In the genomic region with DNA sequence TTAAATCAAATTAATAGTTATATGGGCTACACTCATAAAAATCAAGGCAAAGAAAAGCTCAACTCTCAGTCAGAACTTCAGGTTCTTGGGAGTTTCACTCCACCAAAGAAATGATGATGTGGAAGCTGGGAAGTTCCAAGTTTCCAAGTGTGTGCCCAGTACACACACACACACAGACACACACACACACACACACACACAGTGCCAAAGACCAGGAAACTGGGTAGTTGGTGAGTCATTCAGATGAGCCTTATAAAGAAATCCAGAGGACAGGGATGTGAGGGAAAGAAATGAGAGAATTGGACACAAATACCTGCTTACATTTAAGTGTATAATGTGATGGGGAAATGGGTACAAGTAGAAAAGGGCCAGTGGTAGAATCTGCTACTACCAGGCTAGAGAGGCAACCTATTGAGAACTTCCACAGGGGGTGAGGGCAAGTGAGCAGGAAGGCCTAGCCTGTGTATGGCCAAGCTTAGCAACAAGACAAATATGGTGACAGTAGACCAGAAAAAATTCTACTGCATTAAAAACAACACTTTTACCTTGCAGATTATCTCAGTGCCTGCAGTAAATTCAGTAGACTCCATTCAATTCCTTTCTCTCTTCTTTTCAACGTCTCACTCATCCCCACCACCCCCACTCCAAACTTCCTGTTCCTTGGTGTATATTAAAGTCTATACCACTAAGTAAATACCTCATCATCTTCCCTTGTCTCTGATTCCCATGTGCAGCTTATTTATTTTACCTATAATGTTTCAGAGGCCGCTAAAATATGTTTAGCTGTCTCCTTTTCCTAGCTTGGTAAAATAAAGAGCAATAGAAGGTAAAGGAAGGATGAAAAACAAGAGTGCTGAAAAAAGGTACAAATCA, we compare ENCODE assay signal across 11 cellular contexts.
DNase-seq lines count a peak whose midpoint lies in the region; ATAC-seq and TF ChIP-seq lines count a peak whose summit lies in the region.
"Had no signal": no experiment of that assay in that cellular context is flagged by ENCODE, and none has a peak within 500 bp of the region (broad histone marks: within the 10 kb centered on the region; RNA-seq: fewer than 3 reads in every experiment).

No MANE protein-coding gene starts in this region.

- H3K9me3 Mint-ChIP-seq in natural killer cell: no peaks in the 10 kb centered on the region

- peak overlapping the region; percentile 2; the same call in 1 of the 2 replicates for H3K4me2 ChIP-seq in HCT116 (ENCODE audit: low read length)

- no peak overlapping the region for H3K9ac ChIP-seq in HCT116 (ENCODE audit: low read length)

- no peak for TF ChIP-seq POLR2A in HCT116 (IDR thresholded peaks at IDR 0.05; ENCODE audit: borderline replicate concordance, extremely low read depth, insufficient read depth, insufficient read length)
- no peak for TF ChIP-seq POLR2A in suprapubic skin (IDR thresholded peaks at IDR 0.05)

- peak overlapping the region; percentile 8 for H2AFZ ChIP-seq in HCT116 (ENCODE audit: low read depth, low read length, poor library complexity, severe bottlenecking)

- WGBS in suprapubic skin: 87% methylated on average over 2 of the region's 2 CpGs

- H3K79me2 ChIP-seq in HCT116 (ENCODE audit: insufficient read depth, low read length): no peaks in the 10 kb centered on the region

- no peak for TF ChIP-seq RAD21 in HCT116 (IDR thresholded peaks at IDR 0.05; ENCODE audit: low read depth)

- RAD21 ChIA-PET in HCT116 (lab: Charles Lee; ENCODE audit: low non-redundant PET in 1 of 2, low total read pairs in 2 of 2, uncharacterized antibody in 2 of 2, unreplicated experiment in 2 of 2): no interaction called here

- H3K4me1 ChIP-seq in HCT116 (ENCODE audit: control insufficient read depth in 1 of 2, insufficient read depth in 2 of 2, low read length in 2 of 2) (peaks cover 31 to 47% of the 10 kb centered on the region in 2 experiments; a peak in 3 of 4 replicates), foreskin keratinocyte (peaks cover 31% of the 10 kb centered on the region), tibial artery (peaks cover 0 to 65% (median 17%) of the 10 kb centered on the region in 4 donors), suprapubic skin (peaks cover 59% of the 10 kb centered on the region)

- no peak overlapping the region for H3K27ac Mint-ChIP-seq in natural killer cell

- no peak overlapping the region for H3K4me3 Mint-ChIP-seq in natural killer cell

- no peaks in the 10 kb centered on the region for H3K4me1 Mint-ChIP-seq in natural killer cell

- peak; percentile 60 for ATAC-seq in HCT116
- ATAC-seq in foreskin keratinocyte: peak; percentile 81
- ATAC-seq in natural killer cell: no peak

- H3K27ac ChIP-seq in HCT116 (ENCODE audit: low read depth, low read length) (no peak overlapping the region), foreskin keratinocyte (peak overlapping the region; percentile 74), tibial artery (peak overlapping the region in 1 of 2 donors; percentile 35), suprapubic skin (no peak overlapping the region)

- H3K27me3 Mint-ChIP-seq in natural killer cell (ENCODE audit: low read depth in 2 of 2): no peaks in the 10 kb centered on the region

- CTCF ChIA-PET in HCT116 (lab: Charles Lee): interaction anchor here (0.7 kb wide), 1 partner anchor 62 kb away, joined by 3 read pairs; no protein-coding TSS in a partner anchor

- H3K4me3 ChIP-seq in HCT116 (replicated peaks in 1 of 2; ENCODE audit: low read depth in 1 of 2, low read length in 2 of 2): no peak overlapping the region
- no peak overlapping the region for H3K4me3 ChIP-seq in tibial artery
- no peak overlapping the region for H3K4me3 ChIP-seq in suprapubic skin

- no peaks in the 10 kb centered on the region for H3K9me3 ChIP-seq in HCT116 (ENCODE audit: control insufficient read depth in 1 of 2, insufficient read depth in 1 of 2, low read depth in 1 of 2, low read length in 2 of 2)
- no peaks in the 10 kb centered on the region for H3K9me3 ChIP-seq in tibial artery
- no peaks in the 10 kb centered on the region for H3K9me3 ChIP-seq in suprapubic skin

- no peaks in the 10 kb centered on the region for H4K20me1 ChIP-seq in HCT116 (ENCODE audit: insufficient read depth)

- H3K36me3 ChIP-seq in HCT116 (ENCODE audit: control insufficient read depth in 1 of 2, insufficient read depth in 2 of 2, low read length in 2 of 2) (no peaks in the 10 kb centered on the region), tibial artery (no peaks in the 10 kb centered on the region), suprapubic skin (no peaks in the 10 kb centered on the region)

- no peak for TF ChIP-seq EP300 in suprapubic skin (IDR thresholded peaks at IDR 0.05)

- H3K27me3 ChIP-seq in HCT116 (ENCODE audit: insufficient read depth, low read length): no peaks in the 10 kb centered on the region
- H3K27me3 ChIP-seq in foreskin keratinocyte: no peaks in the 10 kb centered on the region
- no peaks in the 10 kb centered on the region for H3K27me3 ChIP-seq in tibial artery
- no peaks in the 10 kb centered on the region for H3K27me3 ChIP-seq in suprapubic skin

- POLR2A ChIA-PET in HCT116 (lab: Charles Lee): no interaction called here

- H3K36me3 Mint-ChIP-seq in natural killer cell: no peaks in the 10 kb centered on the region

- no TSS peak for BruUV-seq in HCT116 (replicated peaks; lab: Mats Ljungman, UMichigan)

- H3K9me2 ChIP-seq in HCT116 (ENCODE audit: insufficient read depth): no peaks in the 10 kb centered on the region

- intact Hi-C loops in HCT116 (cut with micrococcal nuclease) (loop anchor here (10.0 kb wide), 1 partner anchor 487 kb away; no protein-coding TSS in a partner anchor), tibial artery (cut with DNase I; ENCODE audit: low total_unique reads) (no loop called here), natural killer cell (cut with micrococcal nuclease) (no loop called here)

- DNase-seq in HCT116 (ENCODE audit: low read depth, low spot score) (no peak), UCSD-AML1 (lab: John Stamatoyannopoulos, UW; ENCODE audit: unreplicated experiment) (peak; percentile 22), foreskin keratinocyte (peak; percentile 70 to 88), tibial artery (peak; percentile 25 to 72), suprapubic skin (ENCODE audit: low spot score in 2 of 2) (no peak), natural killer cell (no peak), RPMI8226 (no peak)
- DNase-seq in stimulated activated CD4-positive, alpha-beta T cell treated with anti-CD3 and anti-CD28 coated beads, Interleukin-4, amount 100 ng/mL, for 1 hour: no peak
- DNase-seq: glutamatergic neuron; SHP77 treated with DMSO at 0.1 percent for 48 hours; stimulated activated naive CD4-positive, alpha-beta T cell had no signal

- TF ChIP-seq CTCF in HCT116 (IDR thresholded peaks at IDR 0.05 in 2 of 3, conservative IDR thresholded peaks at IDR 0.05 in 1 of 3; ENCODE audit: borderline replicate concordance in 1 of 3, insufficient read depth in 1 of 3, low read depth in 2 of 3, low read length in 2 of 3) (no peak), foreskin keratinocyte (conservative IDR thresholded peaks at IDR 0.05) (no peak), tibial artery (IDR thresholded peaks at IDR 0.05) (no peak), suprapubic skin (IDR thresholded peaks at IDR 0.05) (no peak), natural killer cell (IDR thresholded peaks at IDR 0.05) (no peak)

TF ChIP-seq in HCT116, 20 proteins besides CTCF, POLR2A, EP300 and RAD21 (continues in another document):
- peak; percentile 49; the same call in 1 of the 2 replicates for TF ChIP-seq SRF (IDR thresholded peaks at IDR 0.05; ENCODE audit: low read depth)
- TF ChIP-seq CEBPB (IDR thresholded peaks at IDR 0.05; ENCODE audit: low read depth): no peak
- 0 out of 2 replicates have a peak, but pooled peaks have one; percentile 15 for TF ChIP-seq SP1 (IDR thresholded peaks at IDR 0.05; ENCODE audit: low read depth)
- TF ChIP-seq TCF7L2 (IDR thresholded peaks at IDR 0.05; ENCODE audit: borderline replicate concordance, extremely low read depth, insufficient read depth, insufficient read length): no peak
- TF ChIP-seq, protein P1, sequence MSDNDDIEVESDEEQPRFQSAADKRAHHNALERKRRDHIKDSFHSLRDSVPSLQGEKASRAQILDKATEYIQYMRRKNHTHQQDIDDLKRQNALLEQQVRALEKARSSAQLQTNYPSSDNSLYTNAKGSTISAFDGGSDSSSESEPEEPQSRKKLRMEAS (IDR thresholded peaks at IDR 0.05): no peak
- no peak for TF ChIP-seq EZH2phosphoT487 (IDR thresholded peaks at IDR 0.05; ENCODE audit: borderline replicate concordance)
- TF ChIP-seq, protein P2, sequence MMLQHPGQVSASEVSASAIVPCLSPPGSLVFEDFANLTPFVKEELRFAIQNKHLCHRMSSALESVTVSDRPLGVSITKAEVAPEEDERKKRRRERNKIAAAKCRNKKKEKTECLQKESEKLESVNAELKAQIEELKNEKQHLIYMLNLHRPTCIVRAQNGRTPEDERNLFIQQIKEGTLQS (IDR thresholded peaks at IDR 0.05): no peak
- no peak for TF ChIP-seq SIN3A (IDR thresholded peaks at IDR 0.05; ENCODE audit: low read depth)
- TF ChIP-seq EGR1 (IDR thresholded peaks at IDR 0.05; ENCODE audit: low read depth): no peak
- no peak for TF ChIP-seq YY1 (IDR thresholded peaks at IDR 0.05; ENCODE audit: extremely low read depth, insufficient replicate concordance, low read depth, low read length)
- peak; percentile 37 for TF ChIP-seq ELF1 (IDR thresholded peaks at IDR 0.05; ENCODE audit: borderline replicate concordance, low read depth)
- TF ChIP-seq EZH2 (IDR thresholded peaks at IDR 0.05): no peak
- no peak for TF ChIP-seq ZNF274 (IDR thresholded peaks at IDR 0.05; ENCODE audit: low read depth, low read length)
- peak; percentile 77 for TF ChIP-seq FOSL1 (IDR thresholded peaks at IDR 0.05; ENCODE audit: low read depth)
- no peak for TF ChIP-seq ZFX (IDR thresholded peaks at IDR 0.05)
- peak; percentile 85; the same call in 1 of the 2 replicates for TF ChIP-seq CBX3 (IDR thresholded peaks at IDR 0.05; ENCODE audit: low read depth)
- TF ChIP-seq, protein P3, sequence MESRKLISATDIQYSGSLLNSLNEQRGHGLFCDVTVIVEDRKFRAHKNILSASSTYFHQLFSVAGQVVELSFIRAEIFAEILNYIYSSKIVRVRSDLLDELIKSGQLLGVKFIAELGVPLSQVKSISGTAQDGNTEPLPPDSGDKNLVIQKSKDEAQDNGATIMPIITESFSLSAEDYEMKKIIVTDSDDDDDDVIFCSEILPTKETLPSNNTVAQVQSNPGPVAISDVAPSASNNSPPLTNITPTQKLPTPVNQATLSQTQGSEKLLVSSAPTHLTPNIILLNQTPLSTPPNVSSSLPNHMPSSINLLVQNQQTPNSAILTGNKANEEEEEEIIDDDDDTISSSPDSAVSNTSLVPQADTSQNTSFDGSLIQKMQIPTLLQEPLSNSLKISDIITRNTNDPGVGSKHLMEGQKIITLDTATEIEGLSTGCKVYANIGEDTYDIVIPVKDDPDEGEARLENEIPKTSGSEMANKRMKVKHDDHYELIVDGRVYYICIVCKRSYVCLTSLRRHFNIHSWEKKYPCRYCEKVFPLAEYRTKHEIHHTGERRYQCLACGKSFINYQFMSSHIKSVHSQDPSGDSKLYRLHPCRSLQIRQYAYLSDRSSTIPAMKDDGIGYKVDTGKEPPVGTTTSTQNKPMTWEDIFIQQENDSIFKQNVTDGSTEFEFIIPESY (IDR thresholded peaks at IDR 0.05; ENCODE audit: extremely low read depth, insufficient replicate concordance, low read length): no peak

Comparison
In these comparisons a context has a peak if more than half of its experiments do, and no peak if none do; other contexts are left out.
1. ATAC-seq: peak in HCT116 (single experiment) and foreskin keratinocyte (single experiment); none in natural killer cell (0 of 3).
2. DNase-seq: peak in UCSD-AML1 (single experiment), foreskin keratinocyte (2 of 2) and tibial artery (2 of 2); none in HCT116 (single experiment), suprapubic skin (0 of 2), natural killer cell (single experiment), stimulated activated CD4-positive, alpha-beta T cell treated with anti-CD3 and anti-CD28 coated beads, Interleukin-4, amount 100 ng/mL, for 1 hour (single experiment) and RPMI8226 (single experiment).